Comparison of ENCODE assay signal across 16 cellular contexts in genomic region chr13:110233682-110234280, GRCh38.
DNase-seq lines count a peak whose midpoint lies in the region; ATAC-seq, FAIRE-seq and TF ChIP-seq lines count a peak whose summit lies in the region.
"Had no signal": no experiment of that assay in that cellular context is flagged by ENCODE, and none has a peak within 500 bp of the region (broad histone marks: within the 10 kb centered on the region; RNA-seq: fewer than 3 reads in every experiment).

No MANE protein-coding gene starts in this region.

- BruUV-seq in HepG2 (replicated peaks; lab: Mats Ljungman, UMichigan) = no TSS peak

- H3K4me1 ChIP-seq in liver (ENCODE audit: control insufficient read depth in 4 of 4, insufficient read depth in 4 of 4, low read length in 3 of 4) (no peaks in the 10 kb centered on the region), HepG2 (ENCODE audit: insufficient read depth, low read length) (no peaks in the 10 kb centered on the region), heart left ventricle (peaks cover 14 to 86% (median 76%) of the 10 kb centered on the region in 12 donors), prostate gland (replicated peaks) (no peaks in the 10 kb centered on the region), aorta (ENCODE audit: control insufficient read depth in 1 of 2, insufficient read depth in 2 of 2, low read length in 2 of 2) (peaks cover 4 to 5% of the 10 kb centered on the region in 2 donors)

- H3K9me3 ChIP-seq in liver (ENCODE audit: control insufficient read depth in 4 of 4, low read length in 3 of 4) (no peaks in the 10 kb centered on the region), HepG2 (ENCODE audit: low read length) (no peaks in the 10 kb centered on the region), heart left ventricle (no peaks in the 10 kb centered on the region), prostate gland (no peaks in the 10 kb centered on the region), aorta (ENCODE audit: control insufficient read depth, low read length) (no peaks in the 10 kb centered on the region)

- no peak overlapping the region for H2AFZ ChIP-seq in HepG2 (ENCODE audit: low read length)

- H3K36me3 Mint-ChIP-seq in stimulated activated naive B cell treated with anti-CD40 and anti-IgM and Interleukin-4, amounts not matched to agents 10 μg/mL and 1 μg/mL and 100 μg/mL, for 72 hours = no peaks in the 10 kb centered on the region
- H3K36me3 Mint-ChIP-seq: natural killer cell treated with Interleukin-12 subunit alpha and Interleukin-12 subunit beta and Interleukin-15 and Interleukin-18, amount 100 ng/mL, for 72 hours had no signal

- no peak overlapping the region for H3K4me2 ChIP-seq in HepG2 (ENCODE audit: low read depth, low read length)

- POLR2A ChIA-PET in HepG2 (lab: Yijun Ruan, JAX) = no interaction called here

- H3K27ac ChIP-seq in liver (ENCODE audit: low read depth in 1 of 2, low read length in 2 of 2) (peak overlapping the region; percentile 58 to 69), HepG2 (ENCODE audit: extremely low read length, insufficient read depth, low read length) (no peak overlapping the region), heart left ventricle (peak overlapping the region; percentile 59 to 88 (median 78)), prostate gland (peak overlapping the region; percentile 64 to 70), aorta (ENCODE audit: low read depth in 1 of 2, low read length in 2 of 2) (peak overlapping the region in 1 of 2 donors; percentile 61)
- H3K27ac ChIP-seq: epithelial cell of prostate had no signal

- H3K4me3 Mint-ChIP-seq in stimulated activated naive B cell treated with anti-CD40 and anti-IgM and Interleukin-4, amounts not matched to agents 10 μg/mL and 1 μg/mL and 100 μg/mL, for 72 hours = no peak overlapping the region
- H3K4me3 Mint-ChIP-seq: activated T-helper 17 cell treated with anti-CD3 and anti-CD28 coated beads, Interleukin-2, amount 50 U/mL, for 72 hours; brain; natural killer cell treated with Interleukin-12 subunit alpha and Interleukin-12 subunit beta and Interleukin-15 and Interleukin-18, amount 100 ng/mL, for 72 hours had no signal

- no peaks in the 10 kb centered on the region for H4K20me1 ChIP-seq in HepG2 (ENCODE audit: insufficient read depth, low read length)

- TF ChIP-seq RAD21 in liver (IDR thresholded peaks at IDR 0.05) (no peak), HepG2 (CRISPR knock-in tag; IDR thresholded peaks at IDR 0.05) (no peak)

- no peaks in the 10 kb centered on the region for H3K36me3 ChIP-seq in liver (ENCODE audit: control insufficient read depth in 4 of 4, insufficient read depth in 3 of 4, low read depth in 1 of 4, low read length in 3 of 4)
- H3K36me3 ChIP-seq in HepG2 (replicated peaks in 1 of 2; ENCODE audit: control insufficient read depth in 1 of 2, insufficient read depth in 2 of 2, low read length in 2 of 2) = no peaks in the 10 kb centered on the region
- no peaks in the 10 kb centered on the region for H3K36me3 ChIP-seq in heart left ventricle
- no peaks in the 10 kb centered on the region for H3K36me3 ChIP-seq in prostate gland
- no peaks in the 10 kb centered on the region for H3K36me3 ChIP-seq in aorta (ENCODE audit: control insufficient read depth in 1 of 2, insufficient read depth in 2 of 2, low read length in 1 of 2)

- H3K79me2 ChIP-seq in HepG2 (ENCODE audit: insufficient read depth, low read length) = no peaks in the 10 kb centered on the region

- peaks cover 32 to 50% of the 10 kb centered on the region in 2 donors for H3K27me3 Mint-ChIP-seq in stimulated activated naive B cell treated with anti-CD40 and anti-IgM and Interleukin-4, amounts not matched to agents 10 μg/mL and 1 μg/mL and 100 μg/mL, for 72 hours
- H3K27me3 Mint-ChIP-seq: brain had no signal

- H3K4me3 ChIP-seq in liver (ENCODE audit: low read depth in 1 of 3, low read length in 3 of 3) (no peak overlapping the region), HepG2 (replicated peaks in 1 of 3; ENCODE audit: insufficient read depth in 1 of 3, low read depth in 2 of 3, low read length in 3 of 3) (no peak overlapping the region), heart left ventricle (peak overlapping the region in 7 of 12 donors; percentile 17 to 41 (median 20)), prostate gland (no peak overlapping the region), aorta (ENCODE audit: low read length in 2 of 2) (no peak overlapping the region)

- TF ChIP-seq EP300 in HepG2 (IDR thresholded peaks at IDR 0.05; ENCODE audit: low read depth in 2 of 2, low read length in 2 of 2) (no peak), HepG2 (CRISPR knock-in tag; IDR thresholded peaks at IDR 0.05; ENCODE audit: borderline replicate concordance) (no peak)

- DNase-seq in HepG2 (ENCODE audit: low spot score) (no peak), heart left ventricle (no peak), prostate gland (ENCODE audit: low spot score) (no peak), aorta (no peak), NCI-H748 treated with DMSO at 0.1 percent for 48 hours (lab: John Stamatoyannopoulos, UW) (no peak), GM12891 (ENCODE audit: insufficient read length, low spot score) (no peak)
- DNase-seq in stimulated activated naive B cell treated with anti-CD40 and anti-IgM and Interleukin-4, amounts not matched to agents 10 μg/mL and 1 μg/mL and 100 μg/mL, for 72 hours = no peak
- DNase-seq: activated CD4-positive, alpha-beta T cell treated with anti-CD3 and anti-CD28 coated beads for 4 hours; NCI-H2171 treated with DMSO at 0.1 percent for 48 hours; stimulated activated CD4-positive, alpha-beta T cell treated with anti-CD3 and anti-CD28 coated beads, Interleukin-12 subunit alpha, Interleukin-12 subunit beta, amount 100 ng/mL, for 4 hours had no signal

- no peaks in the 10 kb centered on the region for H3K9me3 Mint-ChIP-seq in stimulated activated naive B cell treated with anti-CD40 and anti-IgM and Interleukin-4, amounts not matched to agents 10 μg/mL and 1 μg/mL and 100 μg/mL, for 72 hours
- H3K9me3 Mint-ChIP-seq: activated T-helper 17 cell treated with anti-CD3 and anti-CD28 coated beads, Interleukin-2, amount 50 U/mL, for 72 hours; natural killer cell treated with Interleukin-12 subunit alpha and Interleukin-12 subunit beta and Interleukin-15 and Interleukin-18, amount 100 ng/mL, for 72 hours had no signal

- H3K9ac ChIP-seq in liver (ENCODE audit: low read depth in 1 of 2, low read length in 2 of 2) (no peak overlapping the region), HepG2 (ENCODE audit: insufficient read depth, low read depth, low read length) (no peak overlapping the region)

- H3K27me3 ChIP-seq in liver (ENCODE audit: control insufficient read depth in 4 of 4, insufficient read depth in 4 of 4, low read length in 3 of 4) (no peaks in the 10 kb centered on the region), HepG2 (ENCODE audit: control insufficient read depth in 1 of 2, insufficient read depth in 2 of 2, low read length in 2 of 2) (peaks cover 2 to 59% of the 10 kb centered on the region in 2 experiments; a peak in 3 of 5 replicates), heart left ventricle (no peaks in the 10 kb centered on the region), prostate gland (replicated peaks; ENCODE audit: insufficient read depth) (no peaks in the 10 kb centered on the region), aorta (ENCODE audit: control insufficient read depth in 1 of 2, insufficient read depth in 2 of 2, low read length in 1 of 2) (no peaks in the 10 kb centered on the region)

- TF ChIP-seq CTCF in liver (IDR thresholded peaks at IDR 0.05; ENCODE audit: low read depth, low read length, missing input control) = no peak
- TF ChIP-seq CTCF in HepG2 (CRISPR knock-in tag; IDR thresholded peaks at IDR 0.05) = no peak
- TF ChIP-seq CTCF in heart left ventricle (IDR thresholded peaks at IDR 0.05) = no peak
- no peak for TF ChIP-seq CTCF in prostate gland (IDR thresholded peaks at IDR 0.05)

- FAIRE-seq in HepG2 (lab: Jason Lieb, UNC) = no peak
- no peak for FAIRE-seq in GM12891 (lab: Jason Lieb, UNC)

- 73% methylated on average over 8 of the region's 8 CpGs for WGBS in liver
- WGBS in HepG2 (ENCODE audit: low lambda C conversion rate) = 24% methylated on average over 8 of the region's 8 CpGs
- WGBS in heart left ventricle, 4 donors = 48 to 55% (median 52%) methylated on average over 8 of the region's 8 CpGs
- 60% methylated on average over 8 of the region's 8 CpGs for WGBS in prostate gland
- WGBS in aorta, 2 donors = 19 to 29% methylated on average over 8 of the region's 8 CpGs

- no peak overlapping the region for H3K27ac Mint-ChIP-seq in stimulated activated naive B cell treated with anti-CD40 and anti-IgM and Interleukin-4, amounts not matched to agents 10 μg/mL and 1 μg/mL and 100 μg/mL, for 72 hours
- H3K27ac Mint-ChIP-seq: activated T-helper 17 cell treated with anti-CD3 and anti-CD28 coated beads, Interleukin-2, amount 50 U/mL, for 72 hours; natural killer cell treated with Interleukin-12 subunit alpha and Interleukin-12 subunit beta and Interleukin-15 and Interleukin-18, amount 100 ng/mL, for 72 hours had no signal

- intact Hi-C loops in HepG2 (cut with micrococcal nuclease; ENCODE audit: unreplicated experiment) = no loop called here
- intact Hi-C loops in heart left ventricle (cut with DNase I) = loop anchor here in 7 of 10 donors (5.0 kb wide), 3 partner anchors 69 to 329 kb away; partner anchors contain the start of genes COL4A1 (in 6 of the 7), COL4A2 (in 6 of the 7) and RAB20 (in 1 of the 7)
- intact Hi-C loops in prostate gland (cut with DNase I) = loop anchor here (5.0 kb wide), 1 partner anchor 179 kb away; no protein-coding TSS in a partner anchor
- intact Hi-C loops in aorta (cut with DNase I) = loop anchor here in 1 of 2 donors (5.0 kb wide), 1 partner anchor 69 kb away; no protein-coding TSS in a partner anchor

- TF ChIP-seq POLR2A in HepG2 (IDR thresholded peaks at IDR 0.05; ENCODE audit: insufficient read depth in 1 of 2, low read depth in 2 of 2, low read length in 2 of 2) (no peak), heart left ventricle (IDR thresholded peaks at IDR 0.05) (no peak), prostate gland (IDR thresholded peaks at IDR 0.05) (no peak), GM12891 (IDR thresholded peaks at IDR 0.05; ENCODE audit: low read depth, low read length) (no peak)

- CTCF ChIA-PET in HepG2 (lab: Yijun Ruan, JAX; ENCODE audit: low intra/inter-chr PET ratio, low total read pairs) = no interaction called here

- in situ Hi-C loops in HepG2 (cut with HindIII; ENCODE audit: extremely low pct_ligation_motif_present, low pct_unique_long_range_greater_than_20kb) = no loop called here

- ATAC-seq in HepG2 (no peak), heart left ventricle (peak in 2 of 4 donors; percentile 7 to 13), aorta (ENCODE audit: low FRiP score) (peak; percentile 28)
- no peak for ATAC-seq in stimulated activated naive B cell treated with anti-CD40 and anti-IgM and Interleukin-4, amounts not matched to agents 10 μg/mL and 1 μg/mL and 100 μg/mL, for 72 hours (replicated peaks)
- ATAC-seq: activated T-helper 17 cell treated with anti-CD3 and anti-CD28 coated beads, Interleukin-2, amount 50 U/mL, for 72 hours; HCT116; natural killer cell treated with Interleukin-12 subunit alpha and Interleukin-12 subunit beta and Interleukin-15 and Interleukin-18, amount 100 ng/mL, for 72 hours had no signal

- H3K4me1 Mint-ChIP-seq in stimulated activated naive B cell treated with anti-CD40 and anti-IgM and Interleukin-4, amounts not matched to agents 10 μg/mL and 1 μg/mL and 100 μg/mL, for 72 hours = no peaks in the 10 kb centered on the region
- H3K4me1 Mint-ChIP-seq: activated T-helper 17 cell treated with anti-CD3 and anti-CD28 coated beads, Interleukin-2, amount 50 U/mL, for 72 hours had no signal

Comparison
In these comparisons a context has a peak if more than half of its experiments do, and no peak if none do; other contexts are left out.
1. H3K4me3 ChIP-seq: peak in heart left ventricle (7 of 12); none in liver (0 of 3), HepG2 (0 of 3), prostate gland (0 of 2) and aorta (0 of 2).